In the genomic region with DNA sequence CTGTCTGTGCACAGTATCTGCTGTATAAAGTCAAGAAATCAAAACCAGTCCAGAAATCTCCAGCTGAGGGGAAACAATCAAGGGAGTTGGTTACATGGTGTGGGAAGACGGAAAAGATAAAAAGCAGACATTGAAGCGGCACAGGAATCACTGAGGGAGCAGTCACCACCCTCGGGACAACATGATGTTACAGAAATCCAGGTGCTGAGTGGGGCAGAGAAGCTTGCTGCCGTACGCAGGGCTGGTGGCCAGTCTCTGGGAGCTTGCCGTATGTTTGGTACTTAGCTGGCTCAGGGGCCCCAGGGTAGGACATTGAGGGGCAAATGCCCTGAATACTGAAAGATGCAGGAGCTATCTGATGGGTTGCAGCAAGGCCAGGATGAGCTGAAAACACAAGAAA, we compare ENCODE assay signal across 5 cellular contexts.
"Had no signal": no experiment of that assay in that cellular context is flagged by ENCODE, and none has a peak within 500 bp of the region (broad histone marks: within the 10 kb centered on the region; RNA-seq: fewer than 3 reads in every experiment).

No MANE protein-coding gene starts in this region.

- H3K4me3 Mint-ChIP-seq: GM23338, H9, IgD-negative memory B cell had no signal

- DNase-seq: H9, HCEC 1CT had no signal

- H3K9me3 Mint-ChIP-seq: H9, IgD-negative memory B cell had no signal

- H3K4me1 Mint-ChIP-seq: GM23338 had no signal

- H3K27ac ChIP-seq: HL-60 had no signal

- H3K27ac Mint-ChIP-seq: GM23338, IgD-negative memory B cell had no signal

- H3K27me3 Mint-ChIP-seq: IgD-negative memory B cell had no signal

- H3K4me3 ChIP-seq: GM23338 had no signal
